In genomic region chr17:49817993-49818392, GRCh38 we compare ENCODE assay signal across 10 cellular contexts. TPM values are rescaled to one million over a fixed set of nuclear protein-coding genes. Genes with fewer than 3 reads are reported as not detected.
A peak's percentile ranks its signal among the peaks of the same experiment; 100 is the strongest.
DNase-seq lines count a peak whose midpoint lies in the region; TF ChIP-seq lines count a peak whose summit lies in the region.
"Had no signal": no experiment of that assay in that cellular context is flagged by ENCODE, and none has a peak within 500 bp of the region (broad histone marks: within the 10 kb centered on the region; RNA-seq: fewer than 3 reads in every experiment).

No MANE protein-coding gene starts in this region.

- intact Hi-C loops in activated T-helper 1 cell treated with anti-CD3 and anti-CD28 coated beads, Interleukin-12 subunit alpha, Interleukin-12 subunit beta, Interleukin-2, Interleukin-4 antibody, amounts not matched to agents 30 ng/mL and 10 ng/mL and 1 ng/mL, durations not matched to agents 14 hours and 24 hours and 36 hours (cut with micrococcal nuclease), result no loop called here

- DNase-seq in stimulated activated CD4-positive, alpha-beta T cell treated with anti-CD3 and anti-CD28 coated beads, Interleukin-15, amount 100 ng/mL, for 24 hours, result peak; percentile 44
- DNase-seq in stimulated activated CD4-positive, alpha-beta T cell treated with anti-CD3 and anti-CD28 coated beads, Interleukin-2, amount 100 ng/mL, for 48 hours, result no peak
- DNase-seq in activated T-helper 1 cell treated with anti-CD3 and anti-CD28 coated beads, Interleukin-12 subunit alpha, Interleukin-12 subunit beta, Interleukin-2, Interleukin-4 antibody, amounts not matched to agents 30 ng/mL and 10 ng/mL and 1 ng/mL, durations not matched to agents 14 hours and 24 hours and 36 hours (ENCODE audit: low spot score), result peak; percentile 22
- DNase-seq in nephron progenitor cell (no peak), mesothelial cell of epicardium (ENCODE audit: low spot score in 2 of 2, unreplicated experiment in 2 of 2) (no peak), foreskin fibroblast (no peak), NCI-H2081 (lab: John Stamatoyannopoulos, UW) (no peak), GM03348 (ENCODE audit: low spot score) (no peak)
- DNase-seq: midbrain had no signal

- TF ChIP-seq CTCF in nephron progenitor cell (IDR thresholded peaks at IDR 0.05), result no peak
- TF ChIP-seq CTCF in mesothelial cell of epicardium (IDR thresholded peaks at IDR 0.05; ENCODE audit: unreplicated experiment), result no peak
- no peak for TF ChIP-seq CTCF in foreskin fibroblast (IDR thresholded peaks at IDR 0.05; ENCODE audit: low read depth, low read length)

- H3K4me3 ChIP-seq in foreskin fibroblast (ENCODE audit: low read depth in 1 of 2, low read length in 2 of 2), result no peak overlapping the region

- H3K27me3 Mint-ChIP-seq in activated T-helper 1 cell treated with anti-CD3 and anti-CD28 coated beads, Interleukin-12 subunit alpha, Interleukin-12 subunit beta, Interleukin-2, Interleukin-4 antibody, amounts not matched to agents 30 ng/mL and 10 ng/mL and 1 ng/mL, durations not matched to agents 14 hours and 24 hours and 36 hours (ENCODE audit: insufficient read depth), result no peaks in the 10 kb centered on the region
- H3K27me3 Mint-ChIP-seq in nephron progenitor cell (ENCODE audit: low read depth, poor library complexity) (no peaks in the 10 kb centered on the region), mesothelial cell of epicardium (ENCODE audit: low read depth) (no peaks in the 10 kb centered on the region)

- peak overlapping the region; percentile 81 for H3K27ac Mint-ChIP-seq in activated T-helper 1 cell treated with anti-CD3 and anti-CD28 coated beads, Interleukin-12 subunit alpha, Interleukin-12 subunit beta, Interleukin-2, Interleukin-4 antibody, amounts not matched to agents 30 ng/mL and 10 ng/mL and 1 ng/mL, durations not matched to agents 14 hours and 24 hours and 36 hours
- H3K27ac Mint-ChIP-seq in nephron progenitor cell, result peak overlapping the region; percentile 39
- H3K27ac Mint-ChIP-seq in mesothelial cell of epicardium, result no peak overlapping the region

- H3K4me1 Mint-ChIP-seq in activated T-helper 1 cell treated with anti-CD3 and anti-CD28 coated beads, Interleukin-12 subunit alpha, Interleukin-12 subunit beta, Interleukin-2, Interleukin-4 antibody, amounts not matched to agents 30 ng/mL and 10 ng/mL and 1 ng/mL, durations not matched to agents 14 hours and 24 hours and 36 hours (ENCODE audit: low read depth), result peaks cover 63% of the 10 kb centered on the region
- H3K4me1 Mint-ChIP-seq in nephron progenitor cell, result peaks cover 21% of the 10 kb centered on the region
- H3K4me1 Mint-ChIP-seq in mesothelial cell of epicardium, result peaks cover 26% of the 10 kb centered on the region

- peak overlapping the region; percentile 52 for H3K4me3 Mint-ChIP-seq in activated T-helper 1 cell treated with anti-CD3 and anti-CD28 coated beads, Interleukin-12 subunit alpha, Interleukin-12 subunit beta, Interleukin-2, Interleukin-4 antibody, amounts not matched to agents 30 ng/mL and 10 ng/mL and 1 ng/mL, durations not matched to agents 14 hours and 24 hours and 36 hours
- H3K4me3 Mint-ChIP-seq in nephron progenitor cell (no peak overlapping the region), mesothelial cell of epicardium (no peak overlapping the region)

- peaks cover 51% of the 10 kb centered on the region for H3K36me3 Mint-ChIP-seq in activated T-helper 1 cell treated with anti-CD3 and anti-CD28 coated beads, Interleukin-12 subunit alpha, Interleukin-12 subunit beta, Interleukin-2, Interleukin-4 antibody, amounts not matched to agents 30 ng/mL and 10 ng/mL and 1 ng/mL, durations not matched to agents 14 hours and 24 hours and 36 hours (ENCODE audit: low read depth)
- peaks cover 56% of the 10 kb centered on the region for H3K36me3 Mint-ChIP-seq in nephron progenitor cell (ENCODE audit: low read depth)
- peaks cover 26% of the 10 kb centered on the region for H3K36me3 Mint-ChIP-seq in mesothelial cell of epicardium

- H3K9me3 Mint-ChIP-seq in activated T-helper 1 cell treated with anti-CD3 and anti-CD28 coated beads, Interleukin-12 subunit alpha, Interleukin-12 subunit beta, Interleukin-2, Interleukin-4 antibody, amounts not matched to agents 30 ng/mL and 10 ng/mL and 1 ng/mL, durations not matched to agents 14 hours and 24 hours and 36 hours, result no peaks in the 10 kb centered on the region
- no peaks in the 10 kb centered on the region for H3K9me3 Mint-ChIP-seq in nephron progenitor cell
- no peaks in the 10 kb centered on the region for H3K9me3 Mint-ChIP-seq in mesothelial cell of epicardium

RNA-seq across cellular contexts. Expression of gene KAT7, which starts 29.5 kb away (rescaled TPM):
- 68.5 and 71.1 TPM in 2 replicates for total RNA-seq in activated T-helper 1 cell treated with anti-CD3 and anti-CD28 coated beads, Interleukin-12 subunit alpha, Interleukin-12 subunit beta, Interleukin-2, Interleukin-4 antibody, amounts not matched to agents 30 ng/mL and 10 ng/mL and 1 ng/mL, durations not matched to agents 14 hours and 24 hours and 36 hours
- total RNA-seq in mesothelial cell of epicardium, result 66.7 to 74.3 TPM (median 69.9 TPM) in 3 replicates

RNA-seq across cellular contexts. Expression of gene TAC4, which starts 29.9 kb away (rescaled TPM):
- not detected in 2 replicates for total RNA-seq in activated T-helper 1 cell treated with anti-CD3 and anti-CD28 coated beads, Interleukin-12 subunit alpha, Interleukin-12 subunit beta, Interleukin-2, Interleukin-4 antibody, amounts not matched to agents 30 ng/mL and 10 ng/mL and 1 ng/mL, durations not matched to agents 14 hours and 24 hours and 36 hours
- total RNA-seq in mesothelial cell of epicardium, result not detected in 3 replicates
- total RNA-seq: ureter had no signal

RNA-seq across cellular contexts. Expression of gene FAM117A, which starts 54.1 kb away (rescaled TPM):
- total RNA-seq in activated T-helper 1 cell treated with anti-CD3 and anti-CD28 coated beads, Interleukin-12 subunit alpha, Interleukin-12 subunit beta, Interleukin-2, Interleukin-4 antibody, amounts not matched to agents 30 ng/mL and 10 ng/mL and 1 ng/mL, durations not matched to agents 14 hours and 24 hours and 36 hours, result 13.9 and 14.8 TPM in 2 replicates
- 15.7 to 16.5 TPM (median 16.1 TPM) in 3 replicates for total RNA-seq in mesothelial cell of epicardium

Comparison
In these comparisons a context has a peak if more than half of its experiments do, and no peak if none do; other contexts are left out.
1. DNase-seq: peak in stimulated activated CD4-positive, alpha-beta T cell treated with anti-CD3 and anti-CD28 coated beads, Interleukin-15, amount 100 ng/mL, for 24 hours (single experiment) and activated T-helper 1 cell treated with anti-CD3 and anti-CD28 coated beads, Interleukin-12 subunit alpha, Interleukin-12 subunit beta, Interleukin-2, Interleukin-4 antibody, amounts not matched to agents 30 ng/mL and 10 ng/mL and 1 ng/mL, durations not matched to agents 14 hours and 24 hours and 36 hours (single experiment); none in stimulated activated CD4-positive, alpha-beta T cell treated with anti-CD3 and anti-CD28 coated beads, Interleukin-2, amount 100 ng/mL, for 48 hours (0 of 2), nephron progenitor cell (single experiment), mesothelial cell of epicardium (0 of 2), foreskin fibroblast (0 of 2), NCI-H2081 (0 of 2) and GM03348 (single experiment).